13 cellular contexts compared by ENCODE assay signal in the genomic region with DNA sequence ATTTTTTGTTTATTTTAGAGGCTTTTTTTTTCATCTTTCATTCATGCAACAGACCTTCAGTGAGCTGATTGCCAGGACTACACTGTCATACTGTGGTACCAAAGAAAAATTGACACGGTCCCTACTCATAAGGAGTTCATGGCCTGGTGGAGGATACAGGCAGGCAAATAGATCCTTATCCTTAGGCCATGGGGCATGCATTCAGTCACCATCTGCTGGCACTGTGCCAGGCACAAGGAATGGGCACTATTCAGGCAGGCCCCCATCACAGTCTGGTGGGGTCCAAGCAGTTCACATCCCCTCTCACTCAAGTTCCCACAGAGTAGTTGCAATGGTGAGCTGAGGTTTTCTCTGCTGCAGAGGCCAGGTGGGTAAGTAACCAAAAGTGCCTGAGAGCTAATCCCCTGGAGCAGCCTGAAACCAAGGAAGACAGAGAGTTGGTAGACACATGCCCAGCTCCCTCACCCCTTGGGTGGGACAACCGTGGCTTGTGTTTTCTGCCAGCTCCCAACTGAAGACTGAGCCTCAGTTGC. TPM values are rescaled to one million over a fixed set of nuclear protein-coding genes. Genes with fewer than 3 reads are reported as not detected.
DNase-seq lines count a peak whose midpoint lies in the region; ATAC-seq and TF ChIP-seq lines count a peak whose summit lies in the region.
"Had no signal": no experiment of that assay in that cellular context is flagged by ENCODE, and none has a peak within 500 bp of the region (broad histone marks: within the 10 kb centered on the region; RNA-seq: fewer than 3 reads in every experiment).

No MANE protein-coding gene starts in this region.

- peaks cover 69% of the 10 kb centered on the region for H3K4me1 Mint-ChIP-seq in activated naive CD4-positive, alpha-beta T cell treated with anti-CD3 and anti-CD28 coated beads for 36 hours (ENCODE audit: low read depth)
- H3K4me1 Mint-ChIP-seq in activated naive CD8-positive, alpha-beta T cell (ENCODE audit: low read depth) = peaks cover 72% of the 10 kb centered on the region
- H3K4me1 Mint-ChIP-seq in stimulated activated effector memory CD8-positive, alpha-beta T cell treated with anti-CD3 and anti-CD28 coated beads, Interleukin-12 subunit alpha, Interleukin-12 subunit beta, amount 100 ng/mL, for 72 hours = peaks cover 72% of the 10 kb centered on the region
- peaks cover 14% of the 10 kb centered on the region for H3K4me1 Mint-ChIP-seq in HFFc6 (ENCODE audit: low read depth)

- H3K36me3 Mint-ChIP-seq in activated naive CD4-positive, alpha-beta T cell treated with anti-CD3 and anti-CD28 coated beads for 36 hours (ENCODE audit: low read depth) = no peaks in the 10 kb centered on the region
- H3K36me3 Mint-ChIP-seq in activated naive CD8-positive, alpha-beta T cell = peaks cover 2% of the 10 kb centered on the region
- H3K36me3 Mint-ChIP-seq in stimulated activated effector memory CD8-positive, alpha-beta T cell treated with anti-CD3 and anti-CD28 coated beads, Interleukin-12 subunit alpha, Interleukin-12 subunit beta, amount 100 ng/mL, for 72 hours = peaks cover 47% of the 10 kb centered on the region
- H3K36me3 Mint-ChIP-seq in HFFc6 (ENCODE audit: low read depth) = no peaks in the 10 kb centered on the region
- H3K36me3 Mint-ChIP-seq: type B pancreatic cell had no signal

- no peak for DNase-seq in activated naive CD4-positive, alpha-beta T cell treated with anti-CD3 and anti-CD28 coated beads for 36 hours
- DNase-seq in activated naive CD4-positive, alpha-beta T cell (lab: John Stamatoyannopoulos, UW) = no peak
- no peak for DNase-seq in stimulated activated effector memory CD8-positive, alpha-beta T cell treated with anti-CD3 and anti-CD28 coated beads, Interleukin-12 subunit alpha, Interleukin-12 subunit beta, amount 100 ng/mL, for 72 hours (ENCODE audit: low spot score in 2 of 2)
- DNase-seq in NCI-H2171 treated with DMSO at 0.1 percent for 48 hours (lab: John Stamatoyannopoulos, UW) (no peak), HFFc6 (no peak)
- DNase-seq: colonic mucosa, HCEC 1CT, mesendoderm, NCI-H2081, PC-3 had no signal

- no peak for TF ChIP-seq CTCF in HFFc6 (IDR thresholded peaks at IDR 0.05)

- H3K4me3 Mint-ChIP-seq in activated naive CD4-positive, alpha-beta T cell treated with anti-CD3 and anti-CD28 coated beads for 36 hours = no peak overlapping the region
- H3K4me3 Mint-ChIP-seq in activated naive CD8-positive, alpha-beta T cell = peak overlapping the region; percentile 13
- no peak overlapping the region for H3K4me3 Mint-ChIP-seq in stimulated activated effector memory CD8-positive, alpha-beta T cell treated with anti-CD3 and anti-CD28 coated beads, Interleukin-12 subunit alpha, Interleukin-12 subunit beta, amount 100 ng/mL, for 72 hours
- no peak overlapping the region for H3K4me3 Mint-ChIP-seq in HFFc6
- H3K4me3 Mint-ChIP-seq: type B pancreatic cell had no signal

- H3K9me3 Mint-ChIP-seq in activated naive CD4-positive, alpha-beta T cell treated with anti-CD3 and anti-CD28 coated beads for 36 hours = no peaks in the 10 kb centered on the region
- no peaks in the 10 kb centered on the region for H3K9me3 Mint-ChIP-seq in activated naive CD8-positive, alpha-beta T cell (ENCODE audit: low read depth)
- no peaks in the 10 kb centered on the region for H3K9me3 Mint-ChIP-seq in stimulated activated effector memory CD8-positive, alpha-beta T cell treated with anti-CD3 and anti-CD28 coated beads, Interleukin-12 subunit alpha, Interleukin-12 subunit beta, amount 100 ng/mL, for 72 hours
- H3K9me3 Mint-ChIP-seq in HFFc6 = no peaks in the 10 kb centered on the region
- H3K9me3 Mint-ChIP-seq: type B pancreatic cell had no signal

- no peaks in the 10 kb centered on the region for H3K27me3 Mint-ChIP-seq in activated naive CD4-positive, alpha-beta T cell treated with anti-CD3 and anti-CD28 coated beads for 36 hours (ENCODE audit: low read depth)
- no peaks in the 10 kb centered on the region for H3K27me3 Mint-ChIP-seq in activated naive CD8-positive, alpha-beta T cell
- H3K27me3 Mint-ChIP-seq in HFFc6 (ENCODE audit: insufficient read depth) = peaks cover 19% of the 10 kb centered on the region
- H3K27me3 Mint-ChIP-seq: type B pancreatic cell had no signal

- peak overlapping the region; percentile 59 for H3K27ac Mint-ChIP-seq in activated naive CD4-positive, alpha-beta T cell treated with anti-CD3 and anti-CD28 coated beads for 36 hours
- H3K27ac Mint-ChIP-seq in activated naive CD8-positive, alpha-beta T cell = peak overlapping the region; percentile 99
- H3K27ac Mint-ChIP-seq in stimulated activated effector memory CD8-positive, alpha-beta T cell treated with anti-CD3 and anti-CD28 coated beads, Interleukin-12 subunit alpha, Interleukin-12 subunit beta, amount 100 ng/mL, for 72 hours = peak overlapping the region; percentile 97
- no peak overlapping the region for H3K27ac Mint-ChIP-seq in HFFc6
- H3K27ac Mint-ChIP-seq: type B pancreatic cell had no signal

- CTCF ChIA-PET in activated naive CD4-positive, alpha-beta T cell treated with anti-CD3 and anti-CD28 coated beads for 36 hours (lab: Charles Lee) = interaction anchor here (0.8 to 10.7 kb wide), 5 partner anchors 9 to 22 kb away, joined by 3 to 243 read pairs (median 6); a partner anchor contains a TSS

- intact Hi-C loops in activated naive CD4-positive, alpha-beta T cell treated with anti-CD3 and anti-CD28 coated beads for 36 hours (cut with micrococcal nuclease) = loop anchor here (10.0 kb wide), 1 partner anchor 1460 kb away; a partner anchor contains a TSS

- no peak for ATAC-seq in stimulated activated effector memory CD8-positive, alpha-beta T cell treated with anti-CD3 and anti-CD28 coated beads, Interleukin-12 subunit alpha, Interleukin-12 subunit beta, amount 100 ng/mL, for 72 hours
- ATAC-seq: PC-3, sciatic nerve had no signal

RNA-seq across cellular contexts. Expression of a gene that starts 17.3 kb away (rescaled TPM):
- total RNA-seq in activated naive CD4-positive, alpha-beta T cell treated with anti-CD3 and anti-CD28 coated beads for 36 hours = 100 to 1,000 TPM; 136 to 138 TPM
- total RNA-seq in HFFc6 (2021; fragmentation: NEBNext Ultra II Directional; extraction: Animal tissue kit (Norgen Biotek cat#: 25700)) = 1 to 10 TPM in 2 of 6 experiments, under 1 TPM in 4; 0.84 to 1.4 (median 0.95) TPM

RNA-seq across cellular contexts. Expression of a gene that starts 22.6 kb away (rescaled TPM):
- 100 to 1,000 TPM; 105 to 106 TPM for total RNA-seq in activated naive CD4-positive, alpha-beta T cell treated with anti-CD3 and anti-CD28 coated beads for 36 hours
- total RNA-seq in HFFc6 (2021; fragmentation: NEBNext Ultra II Directional; extraction: Animal tissue kit (Norgen Biotek cat#: 25700)) = 10 to 100 TPM; 60.5 to 65.5 (median 62.8) TPM

RNA-seq across cellular contexts. Expression of a gene that starts 25.0 kb away (rescaled TPM):
- 10 to 100 TPM; 27.0 to 30.4 TPM for total RNA-seq in activated naive CD4-positive, alpha-beta T cell treated with anti-CD3 and anti-CD28 coated beads for 36 hours
- total RNA-seq in HFFc6 (2021; fragmentation: NEBNext Ultra II Directional; extraction: Animal tissue kit (Norgen Biotek cat#: 25700)) = 10 to 100 TPM; 17.9 to 20.7 (median 19.2) TPM

RNA-seq across cellular contexts. Expression of a gene that starts 26.8 kb away (rescaled TPM):
- 1 to 10 TPM; 3.1 to 3.8 TPM for total RNA-seq in activated naive CD4-positive, alpha-beta T cell treated with anti-CD3 and anti-CD28 coated beads for 36 hours
- total RNA-seq in HFFc6 (2021; fragmentation: NEBNext Ultra II Directional; extraction: Animal tissue kit (Norgen Biotek cat#: 25700)) = 10 to 100 TPM; 12.9 to 15.5 (median 14.2) TPM

Comparison
In these comparisons a context has a peak if more than half of its experiments do, and no peak if none do; other contexts are left out.
1. RNA of a gene that starts 17.3 kb away (total RNA-seq): 136 to 138 TPM in activated naive CD4-positive, alpha-beta T cell treated with anti-CD3 and anti-CD28 coated beads for 36 hours; 0.84 to 1.4 TPM in HFFc6; every median in the first group is over 10 times any median in the second.